Comparison of ENCODE assay signal across 20 cellular contexts in the genomic region with DNA sequence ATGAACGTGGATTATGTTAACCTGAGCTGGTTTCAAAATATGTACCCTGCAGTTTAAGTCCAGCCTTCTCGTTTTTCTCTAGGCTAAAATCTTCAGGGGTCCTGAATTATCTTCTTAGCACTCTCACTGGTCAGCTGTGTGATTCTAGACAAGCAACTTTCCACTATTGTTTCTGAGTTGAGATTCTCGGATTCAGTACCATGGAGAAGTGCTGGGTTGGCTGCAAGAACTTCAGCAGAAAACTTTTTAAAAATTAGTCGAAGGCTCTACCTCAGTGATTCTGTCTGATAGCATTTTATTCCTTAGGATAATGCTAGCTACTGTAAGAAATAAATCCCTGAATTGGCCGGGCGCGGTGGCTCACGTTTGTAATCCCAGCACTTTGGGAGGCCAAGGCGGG.
"Had no signal": no experiment of that assay in that cellular context is flagged by ENCODE, and none has a peak within 500 bp of the region (broad histone marks: within the 10 kb centered on the region; RNA-seq: fewer than 3 reads in every experiment).

No MANE protein-coding gene starts in this region.

- H3K4me3 ChIP-seq: MG63 had no signal

- H3K27me3 Mint-ChIP-seq: IgD-negative memory B cell had no signal

- H3K36me3 Mint-ChIP-seq: IgD-negative memory B cell had no signal

- DNase-seq: Karpas-422, KG1, MG63, NCI-H1092, NCI-H1105 treated with DMSO at 0.1 percent for 48 hours, NCI-H1417 treated with DMSO at 0.1 percent for 48 hours, NCI-H146, NCI-H1694 treated with DMSO at 0.1 percent for 48 hours, NCI-H1930, NCI-H2081, NCI-H2107, NCI-H2227 treated with DMSO at 0.1 percent for 48 hours, NCI-H524, NCI-H526 treated with DMSO at 0.1 percent for 48 hours, NCI-H748 treated with DMSO at 0.1 percent for 48 hours, SHP77 had no signal

- H3K4me1 Mint-ChIP-seq: IgD-negative memory B cell had no signal

- H3K27ac ChIP-seq: HL-60, RWPE1 had no signal

- H3K9me3 ChIP-seq: MG63 had no signal

- H3K4me3 Mint-ChIP-seq: IgD-negative memory B cell had no signal

- H3K36me3 ChIP-seq: MG63 had no signal

- ATAC-seq: Panc1 had no signal

- H3K27me3 ChIP-seq: MG63 had no signal
